Comparison of ENCODE assay signal across 8 cellular contexts in the genomic region with DNA sequence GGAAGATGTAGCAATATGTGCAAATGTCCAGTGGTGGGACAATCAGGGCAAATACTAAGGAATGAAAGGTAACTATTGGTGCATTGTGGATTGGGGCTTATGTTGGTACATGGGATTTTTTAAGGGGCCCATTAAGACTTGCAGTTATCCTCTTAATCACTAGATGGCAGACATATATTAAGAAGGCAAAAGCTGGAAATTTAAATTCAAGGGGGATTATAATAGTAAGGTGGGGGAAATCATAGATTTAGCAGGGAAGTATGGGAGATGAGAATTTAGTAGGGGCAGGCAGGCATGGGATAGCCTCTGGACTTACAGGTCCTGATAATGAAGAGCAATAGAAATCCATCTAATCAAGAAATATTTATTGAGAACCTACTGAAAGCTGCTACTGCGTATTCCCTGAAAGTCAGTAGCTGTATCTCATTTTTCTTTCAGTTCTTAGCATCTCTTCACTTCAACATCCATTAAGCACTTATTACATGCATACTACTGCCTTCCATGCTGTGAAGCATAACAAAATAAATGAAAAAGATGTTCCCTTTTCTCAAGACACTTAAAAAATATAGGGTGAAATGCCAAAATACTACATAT.
A peak's percentile ranks its signal among the peaks of the same experiment; 100 is the strongest.
DNase-seq lines count a peak whose midpoint lies in the region; ATAC-seq and TF ChIP-seq lines count a peak whose summit lies in the region.

No MANE protein-coding gene starts in this region.

- TF ChIP-seq CTCF in AG09319 (IDR thresholded peaks at IDR 0.05; ENCODE audit: low read depth, low read length) (peak; percentile 45), OCI-LY7 (conservative IDR thresholded peaks at IDR 0.05; ENCODE audit: low read length) (peak; percentile 79), fibroblast of the aortic adventitia (IDR thresholded peaks at IDR 0.05; ENCODE audit: insufficient read depth, low read length) (peak; percentile 54)

- H4K20me1 ChIP-seq in OCI-LY7 (ENCODE audit: insufficient read depth, low read length): no peaks in the 10 kb centered on the region

- no peak overlapping the region for H3K4me2 ChIP-seq in OCI-LY7 (ENCODE audit: low read length)

- H3K36me3 Mint-ChIP-seq in activated naive CD4-positive, alpha-beta T cell treated with anti-CD3 and anti-CD28 coated beads for 36 hours (ENCODE audit: low read depth): no peaks in the 10 kb centered on the region

- DNase-seq in AG09319 (ENCODE audit: extremely low read depth, low read depth) (no peak), OCI-LY7 (ENCODE audit: low spot score) (peak; percentile 40), fibroblast of the aortic adventitia (ENCODE audit: low read depth) (peak; percentile 37), middle frontal gyrus (ENCODE audit: extremely low spot score, low spot score) (no peak), amygdala (lab: John Stamatoyannopoulos, UW) (no peak)
- DNase-seq in activated naive CD4-positive, alpha-beta T cell treated with anti-CD3 and anti-CD28 coated beads for 36 hours: no peak

- intact Hi-C loops in OCI-LY7 (cut with micrococcal nuclease; ENCODE audit: unreplicated experiment): loop anchor here (2.0 to 10.0 kb wide), 5 partner anchors 97 to 945 kb away; no protein-coding TSS in a partner anchor
- intact Hi-C loops in activated naive CD4-positive, alpha-beta T cell treated with anti-CD3 and anti-CD28 coated beads for 36 hours (cut with micrococcal nuclease): loop anchor here (1.0 to 10.0 kb wide), 3 partner anchors 340 to 775 kb away; partner anchors contain the start of gene NEK7

- BruUV-seq in OCI-LY7 (replicated peaks; lab: Mats Ljungman, UMichigan): no TSS peak

- H3K4me3 Mint-ChIP-seq in activated naive CD4-positive, alpha-beta T cell treated with anti-CD3 and anti-CD28 coated beads for 36 hours: no peak overlapping the region

- CTCF ChIA-PET in OCI-LY7 (lab: Charles Lee; ENCODE audit: unreplicated experiment): interaction anchor here (0.6 kb wide), 1 partner anchor 405 kb away, joined by 3 read pairs; no protein-coding TSS in a partner anchor
- CTCF ChIA-PET in activated naive CD4-positive, alpha-beta T cell treated with anti-CD3 and anti-CD28 coated beads for 36 hours (lab: Charles Lee): interaction anchor here (0.7 to 2.7 kb wide), 14 partner anchors 10 to 902 kb away, joined by 3 to 15 read pairs (median 3); partner anchors contain the start of gene C1orf53

- H3K4me3 ChIP-seq in OCI-LY7 (ENCODE audit: low read depth, low read length, poor library complexity, severe bottlenecking) (no peak overlapping the region), fibroblast of the aortic adventitia (ENCODE audit: low read depth, low read length) (no peak overlapping the region)

- no peaks in the 10 kb centered on the region for H3K27me3 Mint-ChIP-seq in activated naive CD4-positive, alpha-beta T cell treated with anti-CD3 and anti-CD28 coated beads for 36 hours (ENCODE audit: low read depth)

- H3K9me3 ChIP-seq in OCI-LY7 (ENCODE audit: low read length): no peaks in the 10 kb centered on the region

- no peaks in the 10 kb centered on the region for H3K4me1 ChIP-seq in OCI-LY7 (ENCODE audit: insufficient read depth, low read length, poor library complexity, severe bottlenecking)

- H3K79me2 ChIP-seq in OCI-LY7 (ENCODE audit: insufficient read depth, low read depth, low read length): no peaks in the 10 kb centered on the region

- POLR2A ChIA-PET in OCI-LY7 (lab: Charles Lee): interaction anchor here (0.6 to 1.2 kb wide), 2 partner anchors 60 to 411 kb away, joined by 3 to 4 read pairs; no protein-coding TSS in a partner anchor

- ATAC-seq in GM18868 (IDR thresholded peaks at IDR 0.05; ENCODE audit: unreplicated experiment): peak; percentile 58
- ATAC-seq in HG02571 (IDR thresholded peaks at IDR 0.05; ENCODE audit: unreplicated experiment): no peak

- no peak overlapping the region for H3K27ac Mint-ChIP-seq in activated naive CD4-positive, alpha-beta T cell treated with anti-CD3 and anti-CD28 coated beads for 36 hours

- H3K36me3 ChIP-seq in OCI-LY7 (ENCODE audit: insufficient read depth, low read length): no peaks in the 10 kb centered on the region

- no peaks in the 10 kb centered on the region for H3K9me3 Mint-ChIP-seq in activated naive CD4-positive, alpha-beta T cell treated with anti-CD3 and anti-CD28 coated beads for 36 hours

- no peak overlapping the region for H2AFZ ChIP-seq in OCI-LY7 (ENCODE audit: low read length)

- no peaks in the 10 kb centered on the region for H3K4me1 Mint-ChIP-seq in activated naive CD4-positive, alpha-beta T cell treated with anti-CD3 and anti-CD28 coated beads for 36 hours (ENCODE audit: low read depth)

- no peak overlapping the region for H3K27ac ChIP-seq in OCI-LY7 (ENCODE audit: low read depth, low read length, poor library complexity, severe bottlenecking)

- H3K9me2 ChIP-seq in OCI-LY7 (ENCODE audit: insufficient read depth, low read length): no peaks in the 10 kb centered on the region

Comparison
In these comparisons a context has a peak if more than half of its experiments do, and no peak if none do; other contexts are left out.
1. DNase-seq: peak in OCI-LY7 (single experiment) and fibroblast of the aortic adventitia (single experiment); none in AG09319 (single experiment), middle frontal gyrus (single experiment), amygdala (0 of 56) and activated naive CD4-positive, alpha-beta T cell treated with anti-CD3 and anti-CD28 coated beads for 36 hours (single experiment).
2. Peak in every context shown above with its lines, with median percentiles within 50 percentile points of each other: CTCF ChIP-seq.